ENCODE assay signal across 8 cellular contexts in genomic region chr16:84013787-84014569, GRCh38. TPM values are rescaled to one million over a fixed set of nuclear protein-coding genes. Genes with fewer than 3 reads are reported as not detected.
DNase-seq lines count a peak whose midpoint lies in the region; ATAC-seq and TF ChIP-seq lines count a peak whose summit lies in the region.

No MANE protein-coding gene starts in this region.

- intact Hi-C loops in CD4-positive, alpha-beta memory T cell (cut with micrococcal nuclease) = no loop called here
- intact Hi-C loops in sciatic nerve (cut with DNase I) = no loop called here

- H3K27me3 ChIP-seq in CD4-positive, alpha-beta memory T cell (ENCODE audit: insufficient read depth, low read length) = no peaks in the 10 kb centered on the region

- peak; percentile 82 for ATAC-seq in GM19372 (IDR thresholded peaks at IDR 0.05; ENCODE audit: low read depth, unreplicated experiment)
- peak; percentile 83 for ATAC-seq in HG03432 (IDR thresholded peaks at IDR 0.05; ENCODE audit: unreplicated experiment)
- peak; percentile 17 for ATAC-seq in sciatic nerve

- no peak overlapping the region for H3K27ac ChIP-seq in CD4-positive, alpha-beta memory T cell (ENCODE audit: low read depth, low read length)

- no peak overlapping the region for H3K4me3 ChIP-seq in CD4-positive, alpha-beta memory T cell (ENCODE audit: low read length in 2 of 2)
- H3K4me3 ChIP-seq in fibroblast of villous mesenchyme (ENCODE audit: low read depth, low read length) = no peak overlapping the region

- H3K9me3 Mint-ChIP-seq in CD4-positive, alpha-beta memory T cell = peaks cover 0 to 6% (median 0%) of the 10 kb centered on the region in 8 donors

- H3K9me3 ChIP-seq in CD4-positive, alpha-beta memory T cell (ENCODE audit: control insufficient read depth in 1 of 2, low read length in 2 of 2) = no peaks in the 10 kb centered on the region

- no peaks in the 10 kb centered on the region for H3K36me3 Mint-ChIP-seq in CD4-positive, alpha-beta memory T cell

- TF ChIP-seq CTCF in fibroblast of villous mesenchyme (IDR thresholded peaks at IDR 0.05; ENCODE audit: insufficient read depth, low read depth, low read length) = no peak

- peak; percentile 32 to 77 (median 52) for DNase-seq in CD4-positive, alpha-beta memory T cell
- DNase-seq in NOMO-1 (lab: John Stamatoyannopoulos, UW; ENCODE audit: unreplicated experiment in 2 of 2) (peak; percentile 38 to 41), fibroblast of villous mesenchyme (ENCODE audit: low read depth) (peak; percentile 50), sciatic nerve (ENCODE audit: low spot score) (no peak), DMS79 (lab: John Stamatoyannopoulos, UW) (no peak)
- DNase-seq in activated CD8-positive, alpha-beta memory T cell treated with anti-CD3 and anti-CD28 coated beads for 24 hours = peak; percentile 65

- H3K4me1 ChIP-seq in CD4-positive, alpha-beta memory T cell (ENCODE audit: insufficient read depth, low read length) = peaks cover 5% of the 10 kb centered on the region

- POLR2A ChIA-PET in CD4-positive, alpha-beta memory T cell (lab: Charles Lee; ENCODE audit: partially characterized antibody) = no interaction called here

- H3K27me3 Mint-ChIP-seq in CD4-positive, alpha-beta memory T cell = peaks cover 5 to 8% of the 10 kb centered on the region in 2 donors

- H3K36me3 ChIP-seq in CD4-positive, alpha-beta memory T cell (ENCODE audit: insufficient read depth, low read length) = no peaks in the 10 kb centered on the region

- H3K4me1 Mint-ChIP-seq in CD4-positive, alpha-beta memory T cell = peaks cover 0 to 14% (median 9%) of the 10 kb centered on the region in 4 donors

- CTCF ChIA-PET in CD4-positive, alpha-beta memory T cell (lab: Charles Lee; ENCODE audit: partially characterized antibody) = no interaction called here

- H3K27ac Mint-ChIP-seq in CD4-positive, alpha-beta memory T cell = peak overlapping the region in 1 of 7 donors; percentile 58

- H3K4me3 Mint-ChIP-seq in CD4-positive, alpha-beta memory T cell = peak overlapping the region in 3 of 8 donors; percentile 36 to 46 (median 46)

RNA-seq across cellular contexts. Expression of gene SLC38A8, which starts 28.6 kb away (rescaled TPM):
- not detected for total RNA-seq in CD4-positive, alpha-beta memory T cell
- not detected for polyA plus RNA-seq in CD4-positive, alpha-beta memory T cell
- total RNA-seq in fibroblast of villous mesenchyme = not detected in 2 replicates
- not detected for total RNA-seq in sciatic nerve

RNA-seq across cellular contexts. Expression of gene NECAB2, which starts 45.9 kb away (rescaled TPM):
- total RNA-seq in CD4-positive, alpha-beta memory T cell = not detected
- polyA plus RNA-seq in CD4-positive, alpha-beta memory T cell = not detected
- not detected in 2 replicates for total RNA-seq in fibroblast of villous mesenchyme
- 0.80 TPM for total RNA-seq in sciatic nerve

Comparison
In these comparisons a context has a peak if more than half of its experiments do, and no peak if none do; other contexts are left out.
1. DNase-seq: peak in CD4-positive, alpha-beta memory T cell (5 of 5), NOMO-1 (2 of 2), activated CD8-positive, alpha-beta memory T cell treated with anti-CD3 and anti-CD28 coated beads for 24 hours (single experiment) and fibroblast of villous mesenchyme (single experiment); none in sciatic nerve (single experiment) and DMS79 (single experiment).
2. ATAC-seq: peak in every context shown above with its lines; median percentile 83 in HG03432; 82 in GM19372; 17 in sciatic nerve.